Comparison of ENCODE assay signal across 14 cellular contexts in the genomic region with DNA sequence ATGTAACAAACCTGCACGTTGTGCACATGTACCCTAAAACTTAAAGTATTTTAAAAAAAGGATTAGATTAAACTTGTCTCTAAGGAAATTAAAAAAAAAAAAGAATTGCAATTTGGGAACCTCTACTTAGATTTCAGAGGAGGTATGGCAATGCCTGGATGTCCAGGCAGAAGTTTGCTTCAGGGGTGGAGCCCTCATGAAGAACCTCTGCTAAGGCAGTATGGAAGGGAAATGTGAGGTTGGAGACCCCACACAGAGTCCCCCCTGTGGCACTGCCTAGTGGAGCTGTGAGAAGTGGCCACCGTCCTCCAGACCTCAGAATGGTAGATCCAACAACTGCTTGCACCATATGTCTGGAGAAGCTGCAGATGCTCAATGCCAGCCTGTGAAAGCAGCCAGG.
DNase-seq lines count a peak whose midpoint lies in the region; TF ChIP-seq lines count a peak whose summit lies in the region.
"Had no signal": no experiment of that assay in that cellular context is flagged by ENCODE, and none has a peak within 500 bp of the region (broad histone marks: within the 10 kb centered on the region; RNA-seq: fewer than 3 reads in every experiment).

No MANE protein-coding gene starts in this region.

- CTCF ChIA-PET in HEK293 (lab: Yijun Ruan, JAX) (no interaction called here), OCI-LY7 (lab: Charles Lee; ENCODE audit: unreplicated experiment) (no interaction called here)
- CTCF ChIA-PET in CD8-positive, alpha-beta memory T cell (lab: Charles Lee), result no interaction called here

- no peaks in the 10 kb centered on the region for H3K27me3 ChIP-seq in CD8-positive, alpha-beta memory T cell (ENCODE audit: insufficient read depth, low read length, poor library complexity, severe bottlenecking)
- H3K27me3 ChIP-seq: BLaER1 treated with 17β-estradiol and CSF1 and Interleukin-3, amounts not matched to agents 10 nM and 100 nM had no signal

- BruUV-seq in OCI-LY7 (replicated peaks; lab: Mats Ljungman, UMichigan), result no TSS peak

- no peak overlapping the region for H3K4me3 Mint-ChIP-seq in glutamatergic neuron (ENCODE audit: unreplicated experiment)
- H3K4me3 Mint-ChIP-seq in CD8-positive, alpha-beta memory T cell, result no peak overlapping the region

- H3K9me3 Mint-ChIP-seq in glutamatergic neuron (ENCODE audit: unreplicated experiment), result peaks cover 7% of the 10 kb centered on the region
- peaks cover 8 to 37% (median 29%) of the 10 kb centered on the region in 5 donors for H3K9me3 Mint-ChIP-seq in CD8-positive, alpha-beta memory T cell

- H3K36me3 ChIP-seq in HEK293 (ENCODE audit: control insufficient read depth in 2 of 2, insufficient read depth in 1 of 2, low read length in 2 of 2), result no peaks in the 10 kb centered on the region
- no peaks in the 10 kb centered on the region for H3K36me3 ChIP-seq in OCI-LY7 (ENCODE audit: insufficient read depth, low read length)
- H3K36me3 ChIP-seq in CD8-positive, alpha-beta memory T cell (ENCODE audit: insufficient read depth, low read length), result no peaks in the 10 kb centered on the region
- H3K36me3 ChIP-seq: BLaER1 treated with 17β-estradiol and CSF1 and Interleukin-3, amounts not matched to agents 10 nM and 100 nM had no signal

- H3K4me3 ChIP-seq in HEK293 (ENCODE audit: low read depth, low read length) (no peak overlapping the region), OCI-LY7 (ENCODE audit: low read depth, low read length, poor library complexity, severe bottlenecking) (no peak overlapping the region)
- H3K4me3 ChIP-seq in CD8-positive, alpha-beta memory T cell (ENCODE audit: low read length), result no peak overlapping the region
- H3K4me3 ChIP-seq: GM23248 had no signal

- H3K9me2 ChIP-seq in OCI-LY7 (ENCODE audit: insufficient read depth, low read length), result no peaks in the 10 kb centered on the region

- TF ChIP-seq CTCF in HEK293 (tag by site-specific recombination; IDR thresholded peaks at IDR 0.05), result no peak
- no peak for TF ChIP-seq CTCF in OCI-LY7 (conservative IDR thresholded peaks at IDR 0.05; ENCODE audit: low read length)
- TF ChIP-seq CTCF in glutamatergic neuron (IDR thresholded peaks at IDR 0.05; ENCODE audit: partially characterized antibody, unreplicated experiment), result no peak

- H3K27me3 Mint-ChIP-seq in glutamatergic neuron (ENCODE audit: unreplicated experiment), result no peaks in the 10 kb centered on the region
- H3K27me3 Mint-ChIP-seq in CD8-positive, alpha-beta memory T cell, result peaks cover 4 to 9% of the 10 kb centered on the region in 2 donors

- no peaks in the 10 kb centered on the region for H3K79me2 ChIP-seq in OCI-LY7 (ENCODE audit: insufficient read depth, low read depth, low read length)

- POLR2A ChIA-PET in HEK293 (lab: Yijun Ruan, JAX) (no interaction called here), OCI-LY7 (lab: Charles Lee) (no interaction called here)
- POLR2A ChIA-PET in CD8-positive, alpha-beta memory T cell (lab: Charles Lee), result no interaction called here

- H3K27ac Mint-ChIP-seq in glutamatergic neuron (ENCODE audit: unreplicated experiment), result no peak overlapping the region
- H3K27ac Mint-ChIP-seq in CD8-positive, alpha-beta memory T cell, result no peak overlapping the region

- intact Hi-C loops in OCI-LY7 (cut with micrococcal nuclease; ENCODE audit: unreplicated experiment), result no loop called here

- H2AFZ ChIP-seq in OCI-LY7 (ENCODE audit: low read length), result no peak overlapping the region
- H2AFZ ChIP-seq: GM23248 had no signal

- H3K27ac ChIP-seq in HEK293 (ENCODE audit: extremely low read depth, low read depth, low read length), result no peak overlapping the region
- H3K27ac ChIP-seq in OCI-LY7 (ENCODE audit: low read depth, low read length, poor library complexity, severe bottlenecking), result no peak overlapping the region
- H3K27ac ChIP-seq in CD8-positive, alpha-beta memory T cell (ENCODE audit: low read depth, low read length), result no peak overlapping the region
- H3K27ac ChIP-seq: BLaER1 treated with 17β-estradiol and CSF1 and Interleukin-3, amounts not matched to agents 10 nM and 100 nM; GM23248 had no signal

- no peaks in the 10 kb centered on the region for H4K20me1 ChIP-seq in OCI-LY7 (ENCODE audit: insufficient read depth, low read length)
- H4K20me1 ChIP-seq: BLaER1 treated with 17β-estradiol and CSF1 and Interleukin-3, amounts not matched to agents 10 nM and 100 nM had no signal

- peaks cover 9% of the 10 kb centered on the region for H3K36me3 Mint-ChIP-seq in glutamatergic neuron (ENCODE audit: unreplicated experiment)
- H3K36me3 Mint-ChIP-seq in CD8-positive, alpha-beta memory T cell, result no peaks in the 10 kb centered on the region

- no peaks in the 10 kb centered on the region for H3K4me1 ChIP-seq in HEK293 (ENCODE audit: control insufficient read depth, insufficient read depth, low read length)
- H3K4me1 ChIP-seq in OCI-LY7 (ENCODE audit: insufficient read depth, low read length, poor library complexity, severe bottlenecking), result no peaks in the 10 kb centered on the region
- H3K4me1 ChIP-seq in CD8-positive, alpha-beta memory T cell (ENCODE audit: insufficient read depth, low read length), result no peaks in the 10 kb centered on the region
- H3K4me1 ChIP-seq: BLaER1 treated with 17β-estradiol and CSF1 and Interleukin-3, amounts not matched to agents 10 nM and 100 nM had no signal

- H3K4me2 ChIP-seq in OCI-LY7 (ENCODE audit: low read length), result no peak overlapping the region
- H3K4me2 ChIP-seq: BLaER1 treated with 17β-estradiol and CSF1 and Interleukin-3, amounts not matched to agents 10 nM and 100 nM had no signal

- no peaks in the 10 kb centered on the region for H3K4me1 Mint-ChIP-seq in glutamatergic neuron (ENCODE audit: low read depth, unreplicated experiment)
- H3K4me1 Mint-ChIP-seq in CD8-positive, alpha-beta memory T cell, result no peaks in the 10 kb centered on the region

- H3K9me3 ChIP-seq in HEK293 (ENCODE audit: control insufficient read depth, insufficient read depth, low read depth, low read length) (no peaks in the 10 kb centered on the region), OCI-LY7 (ENCODE audit: low read length) (no peaks in the 10 kb centered on the region)
- peaks cover 6% of the 10 kb centered on the region for H3K9me3 ChIP-seq in CD8-positive, alpha-beta memory T cell (ENCODE audit: low read length)

- DNase-seq in NCI-H1694 (lab: John Stamatoyannopoulos, UW) (peak; percentile 9), NCI-H1694 treated with DMSO at 0.1 percent for 48 hours (lab: John Stamatoyannopoulos, UW) (no peak), OCI-LY7 (ENCODE audit: low spot score) (peak; percentile 30), glutamatergic neuron (peak; percentile 18), NCI-H1105 (lab: John Stamatoyannopoulos, UW) (no peak), RKO (ENCODE audit: low spot score) (no peak)
- no peak for DNase-seq in CD8-positive, alpha-beta memory T cell
- DNase-seq: GM23248, MV-4-11, NCI-H187, NCI-H2171, SHP77 treated with DMSO at 0.1 percent for 48 hours had no signal

TF ChIP-seq in HEK293, 187 proteins besides CTCF, POLR2A, EP300 and RAD21:
- TF ChIP-seq SETDB1 (IDR thresholded peaks at IDR 0.05; ENCODE audit: insufficient read length, low read length) (peak; percentile 60), REPIN1 (tag by site-specific recombination; IDR thresholded peaks at IDR 0.05; ENCODE audit: low read depth) (no peak)

Comparison
In these comparisons a context has a peak if more than half of its experiments do, and no peak if none do; other contexts are left out.
1. DNase-seq: peak in NCI-H1694 (single experiment), OCI-LY7 (single experiment) and glutamatergic neuron (single experiment); none in NCI-H1694 treated with DMSO at 0.1 percent for 48 hours (single experiment), NCI-H1105 (single experiment), CD8-positive, alpha-beta memory T cell (0 of 5) and RKO (single experiment).